1 cellular context compared by ENCODE assay signal in the genomic region with DNA sequence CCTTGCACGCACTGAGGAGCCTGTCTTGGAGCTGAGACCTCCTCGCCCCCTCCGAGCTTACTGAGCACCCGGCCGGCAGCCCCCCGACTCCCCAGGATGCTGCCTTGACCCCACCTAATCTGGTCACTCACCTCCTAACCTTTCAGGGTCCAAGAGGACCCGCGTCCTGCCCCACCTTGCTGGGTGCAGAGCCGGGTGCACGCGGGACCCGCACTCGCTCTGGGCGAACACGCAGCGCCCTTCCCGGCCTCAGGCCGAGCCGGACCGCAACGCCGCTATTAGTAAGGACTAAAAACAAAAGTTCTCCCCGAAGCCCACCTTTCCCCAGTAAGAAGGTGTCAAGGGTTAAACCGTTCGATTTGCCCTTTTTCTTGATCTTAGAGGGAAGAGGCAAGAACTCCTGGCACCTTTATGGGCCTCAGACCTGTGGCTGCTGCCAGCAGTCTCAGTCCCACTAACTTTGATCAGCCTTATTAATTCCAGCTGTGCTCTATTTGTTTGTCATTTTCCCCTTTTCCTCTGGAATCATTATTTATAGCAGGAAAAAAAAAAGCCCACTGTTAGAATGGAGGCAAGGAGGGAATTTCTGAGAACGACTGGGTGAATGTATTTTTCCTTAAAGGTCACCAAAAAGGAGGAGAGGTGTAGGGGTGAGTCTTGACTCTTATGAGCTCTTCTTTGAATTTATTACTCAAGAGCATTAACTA.
A peak's percentile ranks its signal among the peaks of the same experiment; 100 is the strongest.
TF ChIP-seq lines count a peak whose summit lies in the region.

No MANE protein-coding gene starts in this region.

TF ChIP-seq in H1, 55 proteins besides CTCF, POLR2A, EP300 and RAD21:
- TF ChIP-seq CHD1 (IDR thresholded peaks at IDR 0.05; ENCODE audit: low read depth, low read length) (no peak), BRCA1 (IDR thresholded peaks at IDR 0.05; ENCODE audit: low read depth, low read length) (no peak), EGR1 (IDR thresholded peaks at IDR 0.05; ENCODE audit: borderline replicate concordance, low read depth, low read length) (no peak), TEAD4 (IDR thresholded peaks at IDR 0.05; ENCODE audit: low read depth, low read length) (no peak), SUZ12 (IDR thresholded peaks at IDR 0.05; ENCODE audit: low read length) (peak; percentile 6; the same call in 1 of the 2 replicates), TBP (IDR thresholded peaks at IDR 0.05; ENCODE audit: low read depth, low read length) (no peak), POLR2AphosphoS5 (IDR thresholded peaks at IDR 0.05; ENCODE audit: low read depth, low read length) (0 out of 2 replicates have a peak, but pooled peaks have one; percentile 27), EZH2 (IDR thresholded peaks at IDR 0.05; ENCODE audit: low read depth, low read length, severe bottlenecking) (peak; percentile 66)
